ENCODE assay signal across 9 cellular contexts in the genomic region with DNA sequence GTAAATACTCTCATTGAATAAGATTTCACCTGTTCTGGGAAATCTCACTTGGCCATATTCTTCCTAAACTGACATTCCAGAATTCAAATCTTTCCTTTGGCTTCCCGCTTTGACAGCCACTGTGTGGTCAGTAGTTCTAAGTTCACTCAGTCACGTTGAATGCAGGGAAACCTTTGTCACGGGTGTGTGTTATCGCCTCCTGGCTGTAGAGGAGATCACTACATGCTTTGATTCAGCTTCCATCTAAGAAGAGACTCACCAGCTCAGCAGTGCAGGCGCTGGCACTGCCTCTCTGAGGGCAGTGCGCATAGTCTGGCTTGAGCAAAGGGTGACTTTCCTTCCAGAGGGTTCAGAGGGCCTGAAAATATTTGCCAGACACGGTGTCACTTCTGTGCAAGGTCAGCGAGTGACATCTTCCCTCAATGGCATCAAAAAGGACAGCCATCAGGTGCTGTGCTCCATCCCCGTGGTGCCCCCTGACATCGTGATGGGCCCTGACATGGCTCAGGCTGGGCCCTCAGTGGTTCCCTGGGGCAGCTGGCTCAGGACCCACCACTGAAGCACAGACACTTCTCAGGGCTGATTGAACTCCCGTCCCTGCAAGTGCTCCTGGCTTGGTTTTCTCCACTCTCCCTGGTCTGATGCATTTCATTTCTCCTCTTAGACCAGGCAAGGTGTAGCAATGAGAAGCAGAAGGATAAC.
DNase-seq lines count a peak whose midpoint lies in the region; ATAC-seq and TF ChIP-seq lines count a peak whose summit lies in the region.
"Had no signal": no experiment of that assay in that cellular context is flagged by ENCODE, and none has a peak within 500 bp of the region (broad histone marks: within the 10 kb centered on the region; RNA-seq: fewer than 3 reads in every experiment).

No MANE protein-coding gene starts in this region.

- H3K36me3 ChIP-seq in heart left ventricle = no peaks in the 10 kb centered on the region
- H3K36me3 ChIP-seq in upper lobe of right lung = no peaks in the 10 kb centered on the region

- DNase-seq in activated gamma-delta T cell (lab: John Stamatoyannopoulos, UW) (peak; percentile 2), activated gamma-delta T cell treated with Interleukin-2 at 50 U/mL for 16 hours (no peak), OCI-M1 (lab: John Stamatoyannopoulos, UW) (peak; percentile 70), heart left ventricle (peak in 1 of 5 donors; percentile 18), upper lobe of right lung (no peak)
- DNase-seq: naive B cell had no signal

- H3K27ac ChIP-seq in heart left ventricle = peak overlapping the region; percentile 53 to 89 (median 78)
- peak overlapping the region; percentile 28 for H3K27ac ChIP-seq in upper lobe of right lung

- peak in 11 of 12 donors; percentile 23 to 61 (median 39) for TF ChIP-seq CTCF in heart left ventricle (IDR thresholded peaks at IDR 0.05)
- TF ChIP-seq CTCF in upper lobe of right lung (IDR thresholded peaks at IDR 0.05) = peak; percentile 30

- H3K9me3 ChIP-seq in heart left ventricle = no peaks in the 10 kb centered on the region
- H3K9me3 ChIP-seq in upper lobe of right lung = no peaks in the 10 kb centered on the region

- no peaks in the 10 kb centered on the region for H3K27me3 ChIP-seq in heart left ventricle
- H3K27me3 ChIP-seq in upper lobe of right lung = no peaks in the 10 kb centered on the region

- 50 to 68% (median 60%) methylated on average over 10 to 11 of the region's 11 CpGs for WGBS in heart left ventricle, 4 donors

- H3K4me3 ChIP-seq in heart left ventricle (no peak overlapping the region), upper lobe of right lung (no peak overlapping the region)

- peaks cover 6 to 39% (median 17%) of the 10 kb centered on the region in 12 donors for H3K4me1 ChIP-seq in heart left ventricle
- no peaks in the 10 kb centered on the region for H3K4me1 ChIP-seq in upper lobe of right lung

- ATAC-seq in heart left ventricle (peak in 3 of 4 donors; percentile 33 to 39 (median 38)), upper lobe of right lung (no peak), HG02678 (IDR thresholded peaks at IDR 0.05; ENCODE audit: unreplicated experiment) (no peak), GM21360 (IDR thresholded peaks at IDR 0.05; ENCODE audit: unreplicated experiment) (no peak), HG03025 (IDR thresholded peaks at IDR 0.05; ENCODE audit: low FRiP score, unreplicated experiment) (no peak)

- TF ChIP-seq POLR2A in heart left ventricle (IDR thresholded peaks at IDR 0.05) = no peak

- intact Hi-C loops in heart left ventricle (cut with DNase I) (loop anchor here in 3 of 10 donors (2.0 to 10.0 kb wide), 4 partner anchors 61 to 498 kb away; no protein-coding TSS in a partner anchor), upper lobe of right lung (cut with DNase I) (no loop called here)

Comparison
In these comparisons a context has a peak if more than half of its experiments do, and no peak if none do; other contexts are left out.
1. DNase-seq: peak in activated gamma-delta T cell (single experiment) and OCI-M1 (single experiment); none in activated gamma-delta T cell treated with Interleukin-2 at 50 U/mL for 16 hours (single experiment) and upper lobe of right lung (single experiment).
2. ATAC-seq: peak in heart left ventricle (3 of 4); none in upper lobe of right lung (single experiment), HG02678 (single experiment), GM21360 (single experiment) and HG03025 (single experiment).